ENCODE assay signal across 31 cellular contexts in the genomic region with DNA sequence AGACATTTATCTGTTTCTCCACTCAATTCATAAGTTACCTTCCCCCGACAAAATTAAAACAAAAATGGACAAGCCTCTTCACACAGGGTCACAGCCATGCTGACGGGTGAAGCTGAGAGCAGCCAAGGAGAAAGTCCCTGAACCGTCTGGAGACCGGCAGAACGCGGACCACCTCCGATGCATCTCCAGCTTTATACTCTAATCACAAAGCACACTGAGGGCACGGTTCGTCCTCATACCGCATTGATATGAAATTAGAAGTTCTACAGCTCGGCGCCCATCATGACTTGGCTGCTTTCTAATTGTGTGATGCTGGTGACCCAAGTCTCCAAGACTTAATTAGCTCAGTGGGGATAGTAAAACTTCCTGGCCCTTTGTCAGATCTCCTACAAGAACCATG.
"Had no signal": no experiment of that assay in that cellular context is flagged by ENCODE, and none has a peak within 500 bp of the region (broad histone marks: within the 10 kb centered on the region; RNA-seq: fewer than 3 reads in every experiment).

No MANE protein-coding gene starts in this region.

- DNase-seq: naive thymus-derived CD8-positive, alpha-beta T cell; nephron progenitor cell; ovary; psoas muscle; right cardiac atrium; right lobe of liver; spleen; stimulated activated CD4-positive, alpha-beta T cell treated with anti-CD3 and anti-CD28 coated beads, Interleukin-12 subunit alpha, Interleukin-12 subunit beta, amount 100 ng/mL, for 4 hours; stimulated activated CD4-positive, alpha-beta T cell treated with anti-CD3 and anti-CD28 coated beads, Interleukin-1b, Interleukin-23, amount 100 ng/mL, for 48 hours; stimulated activated CD4-positive, alpha-beta T cell treated with anti-CD3 and anti-CD28 coated beads, Interleukin-4, amount 100 ng/mL, for 1 hour; stimulated activated CD4-positive, alpha-beta T cell treated with anti-CD3 and anti-CD28 coated beads, Interleukin-4, amount 100 ng/mL, for 4 hours; stimulated activated CD8-positive, alpha-beta memory T cell treated with anti-CD3 and anti-CD28 coated beads, Interleukin-4, amount 100 ng/mL, for 48 hours; stimulated activated naive CD4-positive, alpha-beta T cell; stimulated activated naive CD8-positive, alpha-beta T cell treated with anti-CD3 and anti-CD28 coated beads, Interleukin-15, amount 100 ng/mL, for 72 hours; stimulated activated naive CD8-positive, alpha-beta T cell treated with anti-CD3 and anti-CD28 coated beads, Interleukin-15, Interleukin-2, amounts not matched to agents 100 U/mL and 50 U/mL, for 24 hours; substantia nigra; testis; tibial artery; transverse colon; upper lobe of right lung; uterus had no signal

- H3K4me3 Mint-ChIP-seq: naive thymus-derived CD8-positive, alpha-beta T cell; natural killer cell treated with Interleukin-12 subunit alpha and Interleukin-12 subunit beta and Interleukin-15 and Interleukin-18, amount 100 ng/mL, for 72 hours; nephron progenitor cell; neural crest cell; stimulated activated memory B cell treated with anti-CD40 and anti-IgM and Interleukin-4, amounts not matched to agents 10 μg/mL and 1 μg/mL and 100 μg/mL, for 72 hours; stimulated activated naive CD8-positive, alpha-beta T cell treated with anti-CD3 and anti-CD28 coated beads, Interleukin-15, amount 100 ng/mL, for 72 hours; type B pancreatic cell had no signal

- H3K4me1 Mint-ChIP-seq: naive thymus-derived CD8-positive, alpha-beta T cell; neural crest cell; stimulated activated memory B cell treated with anti-CD40 and anti-IgM and Interleukin-4, amounts not matched to agents 10 μg/mL and 1 μg/mL and 100 μg/mL, for 72 hours; stimulated activated naive CD8-positive, alpha-beta T cell treated with anti-CD3 and anti-CD28 coated beads, Interleukin-15, amount 100 ng/mL, for 72 hours had no signal

- ATAC-seq: naive thymus-derived CD8-positive, alpha-beta T cell; natural killer cell treated with Interleukin-12 subunit alpha and Interleukin-12 subunit beta and Interleukin-15 and Interleukin-18, amount 100 ng/mL, for 72 hours; psoas muscle; right cardiac atrium; right lobe of liver; stimulated activated memory B cell treated with anti-CD40 and anti-IgM and Interleukin-4, amounts not matched to agents 10 μg/mL and 1 μg/mL and 100 μg/mL, for 72 hours; stimulated activated naive CD8-positive, alpha-beta T cell treated with anti-CD3 and anti-CD28 coated beads, Interleukin-15, amount 100 ng/mL, for 72 hours; stimulated activated naive CD8-positive, alpha-beta T cell treated with anti-CD3 and anti-CD28 coated beads, Interleukin-15, Interleukin-2, amounts not matched to agents 100 U/mL and 50 U/mL, for 24 hours; upper lobe of right lung had no signal

- H3K36me3 Mint-ChIP-seq: naive thymus-derived CD8-positive, alpha-beta T cell; natural killer cell treated with Interleukin-12 subunit alpha and Interleukin-12 subunit beta and Interleukin-15 and Interleukin-18, amount 100 ng/mL, for 72 hours; stimulated activated memory B cell treated with anti-CD40 and anti-IgM and Interleukin-4, amounts not matched to agents 10 μg/mL and 1 μg/mL and 100 μg/mL, for 72 hours; type B pancreatic cell had no signal

- H3K27ac ChIP-seq: neutrophil, ovary, parathyroid adenoma, psoas muscle, right lobe of liver, skin epidermis, spleen, suprapubic skin, testis, tibial artery, transverse colon, upper lobe of right lung, uterus had no signal

- H3K27ac Mint-ChIP-seq: naive thymus-derived CD8-positive, alpha-beta T cell; natural killer cell treated with Interleukin-12 subunit alpha and Interleukin-12 subunit beta and Interleukin-15 and Interleukin-18, amount 100 ng/mL, for 72 hours; nephron progenitor cell; progenitor cell of endocrine pancreas; stimulated activated memory B cell treated with anti-CD40 and anti-IgM and Interleukin-4, amounts not matched to agents 10 μg/mL and 1 μg/mL and 100 μg/mL, for 72 hours; stimulated activated naive CD8-positive, alpha-beta T cell treated with anti-CD3 and anti-CD28 coated beads, Interleukin-15, amount 100 ng/mL, for 72 hours; type B pancreatic cell had no signal

- H3K4me3 ChIP-seq: ovary, psoas muscle, right lobe of liver, skin epidermis, smooth muscle cell, spleen, suprapubic skin, testis, tibial artery, transverse colon, upper lobe of right lung, uterus had no signal

- H3K9me3 Mint-ChIP-seq: naive thymus-derived CD8-positive, alpha-beta T cell; natural killer cell treated with Interleukin-12 subunit alpha and Interleukin-12 subunit beta and Interleukin-15 and Interleukin-18, amount 100 ng/mL, for 72 hours; nephron progenitor cell; neural crest cell; stimulated activated naive CD8-positive, alpha-beta T cell treated with anti-CD3 and anti-CD28 coated beads, Interleukin-15, amount 100 ng/mL, for 72 hours had no signal
